In the genomic region with DNA sequence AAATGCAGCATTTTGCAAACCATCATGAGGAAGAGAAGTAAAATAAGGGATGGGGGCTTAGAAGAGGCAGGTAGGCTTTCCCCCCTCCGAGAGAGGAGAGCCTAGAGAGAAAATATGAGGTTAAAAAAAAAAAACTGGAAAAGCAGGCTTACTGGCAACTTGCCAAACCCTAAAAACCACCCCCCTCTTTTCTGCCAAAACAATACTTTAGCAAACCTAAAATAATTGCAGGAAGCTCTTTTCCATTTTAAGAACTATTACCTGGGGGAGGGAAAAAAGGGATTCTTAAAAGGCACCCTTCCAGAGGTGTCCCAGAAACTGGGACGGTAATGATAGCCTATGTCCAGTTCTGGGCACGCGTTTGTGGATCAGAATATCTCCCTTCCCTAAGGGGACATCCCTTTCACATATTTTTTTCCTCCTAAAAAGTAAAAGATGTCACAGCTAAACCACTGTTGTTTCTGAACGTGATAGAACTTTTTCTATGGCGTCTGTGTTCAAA, we compare ENCODE assay signal across 9 cellular contexts. TPM values are rescaled to one million over a fixed set of nuclear protein-coding genes. Genes with fewer than 3 reads are reported as not detected.
A peak's percentile ranks its signal among the peaks of the same experiment; 100 is the strongest.
DNase-seq lines count a peak whose midpoint lies in the region; ATAC-seq and TF ChIP-seq lines count a peak whose summit lies in the region.
"Had no signal": no experiment of that assay in that cellular context is flagged by ENCODE, and none has a peak within 500 bp of the region (broad histone marks: within the 10 kb centered on the region; RNA-seq: fewer than 3 reads in every experiment).

No MANE protein-coding gene starts in this region.

- H3K27me3 ChIP-seq in tibial artery, result no peaks in the 10 kb centered on the region

- no peak for ATAC-seq in activated CD8-positive, alpha-beta memory T cell treated with anti-CD3 and anti-CD28 coated beads, Interleukin-2, amount 10 ng/mL, durations not matched to agents 7 days and 5 days
- ATAC-seq in activated naive CD8-positive, alpha-beta T cell treated with anti-CD3 and anti-CD28 coated beads, Interleukin-2, amount 50 U/mL, for 24 hours, result no peak

- H3K27ac Mint-ChIP-seq in activated CD8-positive, alpha-beta memory T cell treated with anti-CD3 and anti-CD28 coated beads, Interleukin-2, amount 10 ng/mL, durations not matched to agents 7 days and 5 days, result peak overlapping the region; percentile 32
- H3K27ac Mint-ChIP-seq in activated naive CD8-positive, alpha-beta T cell treated with anti-CD3 and anti-CD28 coated beads, Interleukin-2, amount 50 U/mL, for 24 hours, result peak overlapping the region; percentile 39

- CTCF ChIA-PET in activated CD8-positive, alpha-beta memory T cell treated with anti-CD3 and anti-CD28 coated beads, Interleukin-2, amount 10 ng/mL, durations not matched to agents 7 days and 5 days (lab: Charles Lee), result interaction anchor here (1.0 to 2.0 kb wide), 6 partner anchors 22 to 371 kb away, joined by 3 to 12 read pairs (median 4); no protein-coding TSS in a partner anchor

- H3K4me3 Mint-ChIP-seq in activated CD8-positive, alpha-beta memory T cell treated with anti-CD3 and anti-CD28 coated beads, Interleukin-2, amount 10 ng/mL, durations not matched to agents 7 days and 5 days, result peak overlapping the region; percentile 70
- H3K4me3 Mint-ChIP-seq in activated naive CD8-positive, alpha-beta T cell treated with anti-CD3 and anti-CD28 coated beads, Interleukin-2, amount 50 U/mL, for 24 hours, result peak overlapping the region; percentile 71

- DNase-seq in activated CD8-positive, alpha-beta memory T cell treated with anti-CD3 and anti-CD28 coated beads, Interleukin-2, amount 10 ng/mL, durations not matched to agents 7 days and 5 days, result no peak
- no peak for DNase-seq in activated CD8-positive, alpha-beta memory T cell treated with anti-CD3 and anti-CD28 coated beads for 24 hours
- no peak for DNase-seq in activated naive CD8-positive, alpha-beta T cell treated with anti-CD3 and anti-CD28 coated beads, Interleukin-2, amount 50 U/mL, for 24 hours
- DNase-seq in left kidney (ENCODE audit: low read depth, low spot score), result peak; percentile 21
- DNase-seq in tibial artery, result no peak
- no peak for DNase-seq in RPMI8226
- no peak for DNase-seq in Kasumi-1 (lab: John Stamatoyannopoulos, UW)
- no peak for DNase-seq in DMS114 treated with DMSO at 0.1 percent for 48 hours (lab: John Stamatoyannopoulos, UW; ENCODE audit: unreplicated experiment)
- DNase-seq: NCI-H1930 had no signal

- intact Hi-C loops in tibial artery (cut with DNase I; ENCODE audit: low total_unique reads), result loop anchor here (10.0 kb wide), 1 partner anchor 254 kb away; no protein-coding TSS in a partner anchor

- TF ChIP-seq CTCF in tibial artery (IDR thresholded peaks at IDR 0.05), result no peak

- peak overlapping the region; percentile 99 for H3K27ac ChIP-seq in tibial artery

- H3K36me3 Mint-ChIP-seq in activated CD8-positive, alpha-beta memory T cell treated with anti-CD3 and anti-CD28 coated beads, Interleukin-2, amount 10 ng/mL, durations not matched to agents 7 days and 5 days, result peaks cover 5% of the 10 kb centered on the region
- no peaks in the 10 kb centered on the region for H3K36me3 Mint-ChIP-seq in activated naive CD8-positive, alpha-beta T cell treated with anti-CD3 and anti-CD28 coated beads, Interleukin-2, amount 50 U/mL, for 24 hours (ENCODE audit: low read depth)

- peaks cover 0 to 46% (median 31%) of the 10 kb centered on the region in 4 donors for H3K4me1 ChIP-seq in tibial artery

- H3K27me3 Mint-ChIP-seq in activated CD8-positive, alpha-beta memory T cell treated with anti-CD3 and anti-CD28 coated beads, Interleukin-2, amount 10 ng/mL, durations not matched to agents 7 days and 5 days, result peaks cover 37% of the 10 kb centered on the region
- peaks cover 33% of the 10 kb centered on the region for H3K27me3 Mint-ChIP-seq in activated naive CD8-positive, alpha-beta T cell treated with anti-CD3 and anti-CD28 coated beads, Interleukin-2, amount 50 U/mL, for 24 hours

- H3K4me1 Mint-ChIP-seq in activated CD8-positive, alpha-beta memory T cell treated with anti-CD3 and anti-CD28 coated beads, Interleukin-2, amount 10 ng/mL, durations not matched to agents 7 days and 5 days, result peaks cover 54% of the 10 kb centered on the region
- H3K4me1 Mint-ChIP-seq in activated naive CD8-positive, alpha-beta T cell treated with anti-CD3 and anti-CD28 coated beads, Interleukin-2, amount 50 U/mL, for 24 hours, result peaks cover 58% of the 10 kb centered on the region

- no peaks in the 10 kb centered on the region for H3K9me3 Mint-ChIP-seq in activated CD8-positive, alpha-beta memory T cell treated with anti-CD3 and anti-CD28 coated beads, Interleukin-2, amount 10 ng/mL, durations not matched to agents 7 days and 5 days (ENCODE audit: low read depth)
- no peaks in the 10 kb centered on the region for H3K9me3 Mint-ChIP-seq in activated naive CD8-positive, alpha-beta T cell treated with anti-CD3 and anti-CD28 coated beads, Interleukin-2, amount 50 U/mL, for 24 hours

- H3K9me3 ChIP-seq in tibial artery, result no peaks in the 10 kb centered on the region

- H3K36me3 ChIP-seq in tibial artery, result no peaks in the 10 kb centered on the region

- H3K4me3 ChIP-seq in tibial artery, result peak overlapping the region; percentile 88 to 95

RNA-seq across cellular contexts. Expression of a gene that starts 1.2 kb away (rescaled TPM):
- 1 to 10 TPM in 1 of 2 experiments, under 1 TPM in 1; 0.80 to 5.4 TPM for total RNA-seq in activated CD8-positive, alpha-beta memory T cell treated with anti-CD3 and anti-CD28 coated beads, Interleukin-2, amount 10 ng/mL, durations not matched to agents 7 days and 5 days
